1 cellular context compared by ENCODE assay signal in the genomic region with DNA sequence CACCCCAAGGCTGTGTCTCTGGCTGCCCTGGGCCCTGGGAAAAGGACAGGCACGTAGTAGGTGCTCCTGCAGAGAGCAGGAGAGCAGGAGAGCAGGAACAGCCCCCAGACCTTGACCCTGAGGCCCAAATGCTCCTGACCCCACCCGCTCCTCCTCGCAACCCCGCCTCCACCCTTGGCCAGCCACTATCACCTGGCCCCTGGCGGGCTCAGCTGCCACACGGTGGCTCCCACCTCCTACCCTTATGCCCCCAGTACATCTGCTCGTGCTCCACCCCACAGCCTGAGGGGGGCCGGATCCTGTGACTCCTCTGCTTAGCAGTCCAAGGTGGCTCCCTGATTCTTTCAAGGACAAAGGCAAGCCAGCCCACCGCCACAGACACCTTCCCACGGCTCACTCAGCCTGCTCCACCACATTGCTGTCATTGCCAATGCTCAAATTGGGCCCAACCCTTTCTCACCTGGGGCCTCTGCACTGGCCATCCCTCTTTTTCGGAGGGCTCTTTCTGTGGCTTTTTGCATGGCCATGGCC.
A peak's percentile ranks its signal among the peaks of the same experiment; 100 is the strongest.
TF ChIP-seq lines count a peak whose summit lies in the region.

No MANE protein-coding gene starts in this region.

TF ChIP-seq in K562, 482 proteins besides CTCF, POLR2A, EP300 and RAD21:
- no peak for TF ChIP-seq TCFL5 (CRISPR knock-in tag; conservative IDR thresholded peaks at IDR 0.05)
- no peak for TF ChIP-seq SMARCB1 (IDR thresholded peaks at IDR 0.05; ENCODE audit: insufficient read length, low read depth)
- 0 out of 2 replicates have a peak, but pooled peaks have one; percentile 47 for TF ChIP-seq ZKSCAN1 (IDR thresholded peaks at IDR 0.05; ENCODE audit: low read depth, low read length)
- no peak for TF ChIP-seq GABPB2 (CRISPR knock-in tag; conservative IDR thresholded peaks at IDR 0.05)
- TF ChIP-seq KDM4B (IDR thresholded peaks at IDR 0.05; ENCODE audit: borderline replicate concordance in 2 of 2, low read depth in 1 of 2) = no peak
- TF ChIP-seq, protein P1, sequence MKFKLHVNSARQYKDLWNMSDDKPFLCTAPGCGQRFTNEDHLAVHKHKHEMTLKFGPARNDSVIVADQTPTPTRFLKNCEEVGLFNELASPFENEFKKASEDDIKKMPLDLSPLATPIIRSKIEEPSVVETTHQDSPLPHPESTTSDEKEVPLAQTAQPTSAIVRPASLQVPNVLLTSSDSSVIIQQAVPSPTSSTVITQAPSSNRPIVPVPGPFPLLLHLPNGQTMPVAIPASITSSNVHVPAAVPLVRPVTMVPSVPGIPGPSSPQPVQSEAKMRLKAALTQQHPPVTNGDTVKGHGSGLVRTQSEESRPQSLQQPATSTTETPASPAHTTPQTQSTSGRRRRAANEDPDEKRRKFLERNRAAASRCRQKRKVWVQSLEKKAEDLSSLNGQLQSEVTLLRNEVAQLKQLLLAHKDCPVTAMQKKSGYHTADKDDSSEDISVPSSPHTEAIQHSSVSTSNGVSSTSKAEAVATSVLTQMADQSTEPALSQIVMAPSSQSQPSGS (CRISPR knock-in tag; IDR thresholded peaks at IDR 0.05) = no peak
- TF ChIP-seq HMG20A (CRISPR knock-in tag; conservative IDR thresholded peaks at IDR 0.05) = no peak
